ENCODE assay signal across 15 cellular contexts in genomic region chr17:8628172-8628571, GRCh38. TPM values are rescaled to one million over a fixed set of nuclear protein-coding genes. Genes with fewer than 3 reads are reported as not detected.
DNase-seq lines count a peak whose midpoint lies in the region; ATAC-seq, FAIRE-seq and TF ChIP-seq lines count a peak whose summit lies in the region.
"Had no signal": no experiment of that assay in that cellular context is flagged by ENCODE, and none has a peak within 500 bp of the region (broad histone marks: within the 10 kb centered on the region; RNA-seq: fewer than 3 reads in every experiment).

No MANE protein-coding gene starts in this region.

- H3K4me3 ChIP-seq in Loucy (ENCODE audit: low read length, poor library complexity, severe bottlenecking): peak overlapping the region; percentile 99
- H3K4me3 ChIP-seq in H1 (ENCODE audit: extremely low read depth in 1 of 4, insufficient read depth in 2 of 4, low read depth in 3 of 4, low read length in 4 of 4): peak overlapping the region; percentile 20 to 99 (median 66); a peak in 5 of 8 replicates

- no peaks in the 10 kb centered on the region for H3K79me1 ChIP-seq in H1 (ENCODE audit: low read depth, low read length)

- H2BK120ac ChIP-seq in H1 (replicated peaks; ENCODE audit: low read depth, low read length): no peak overlapping the region

- H2BK5ac ChIP-seq in H1 (ENCODE audit: low read depth, low read length): no peak overlapping the region

- H3K27ac ChIP-seq in H1 (ENCODE audit: low read depth, low read length): no peak overlapping the region

- H4K20me1 ChIP-seq in Loucy (ENCODE audit: insufficient read depth, low read length, poor library complexity, severe bottlenecking) (peaks cover 46% of the 10 kb centered on the region), H1 (replicated peaks in 1 of 2; ENCODE audit: control insufficient read depth in 1 of 2, insufficient read depth in 2 of 2, low read length in 2 of 2) (peaks cover 23 to 38% of the 10 kb centered on the region in 2 experiments)

- no peak for TF ChIP-seq RAD21 in H1 (IDR thresholded peaks at IDR 0.05 in 1 of 2, conservative IDR thresholded peaks at IDR 0.05 in 1 of 2; ENCODE audit: low read depth in 2 of 2, low read length in 2 of 2)

- no peak overlapping the region for H3K23ac ChIP-seq in H1 (ENCODE audit: insufficient read length)

- no peaks in the 10 kb centered on the region for H3K9me3 Mint-ChIP-seq in neural crest cell
- H3K9me3 Mint-ChIP-seq in stimulated activated naive CD8-positive, alpha-beta T cell treated with anti-CD3 and anti-CD28 coated beads, Interleukin-15, amount 100 ng/mL, for 72 hours: no peaks in the 10 kb centered on the region
- H3K9me3 Mint-ChIP-seq in activated CD4-positive, alpha-beta memory T cell treated with anti-CD3 and anti-CD28 coated beads for 36 hours: no peaks in the 10 kb centered on the region

- peaks cover 70% of the 10 kb centered on the region for H3K79me2 ChIP-seq in Loucy (ENCODE audit: insufficient read depth, low read length)
- H3K79me2 ChIP-seq in H1 (ENCODE audit: control insufficient read depth in 1 of 2, insufficient read depth in 2 of 2, low read length in 2 of 2): peaks cover 35 to 72% of the 10 kb centered on the region in 2 experiments

- no peak for TF ChIP-seq POLR2A in H1 (IDR thresholded peaks at IDR 0.05; ENCODE audit: control extremely low read depth in 1 of 2, low read depth in 2 of 2, low read length in 2 of 2)

- POLR2A ChIA-PET in H1 (lab: Charles Lee; ENCODE audit: partially characterized antibody): interaction anchor here (0.7 to 1.9 kb wide), 7 partner anchors 14 to 246 kb away, joined by 3 to 8 read pairs (median 3); no protein-coding TSS in a partner anchor
- POLR2A ChIA-PET in activated CD4-positive, alpha-beta memory T cell treated with anti-CD3 and anti-CD28 coated beads for 36 hours (lab: Charles Lee): no interaction called here

- H4K91ac ChIP-seq in H1 (replicated peaks; ENCODE audit: insufficient read length, low read length): no peak overlapping the region

- no peak overlapping the region for H3K18ac ChIP-seq in H1 (ENCODE audit: extremely low read depth, low read length)

- peak overlapping the region; percentile 95; the same call in 1 of the 2 replicates for H3K9ac ChIP-seq in ES-I3 (ENCODE audit: low read depth, low read length)
- peak overlapping the region; percentile 94 for H3K9ac ChIP-seq in Loucy (ENCODE audit: low read depth, low read length, poor library complexity, severe bottlenecking)
- H3K9ac ChIP-seq in H1 (replicated peaks in 1 of 4; ENCODE audit: extremely low read depth in 1 of 4, low read depth in 3 of 4, low read length in 3 of 4): peak overlapping the region in 2 of 4 experiments; percentile 39 to 40; a peak in 2 of 7 replicates

- H2AFZ ChIP-seq in Loucy (ENCODE audit: low read length) (no peak overlapping the region), H1 (ENCODE audit: low read length) (no peak overlapping the region)

- H3K36me3 Mint-ChIP-seq in neural crest cell (ENCODE audit: low read depth): peaks cover 4% of the 10 kb centered on the region
- peaks cover 1% of the 10 kb centered on the region for H3K36me3 Mint-ChIP-seq in activated CD4-positive, alpha-beta memory T cell treated with anti-CD3 and anti-CD28 coated beads for 36 hours

- no peaks in the 10 kb centered on the region for H3K9me2 ChIP-seq in Loucy (replicated peaks; ENCODE audit: low read depth, low read length)

- H2BK12ac ChIP-seq in H1 (ENCODE audit: low read depth, low read length): no peak overlapping the region

- H2AK5ac ChIP-seq in H1 (ENCODE audit: low read depth, low read length): no peak overlapping the region

- DNase-seq in H1 (ENCODE audit: low read depth in 1 of 2, low spot score in 2 of 2) (no peak), neural crest cell (ENCODE audit: low read depth, low spot score) (no peak), AG08396 (ENCODE audit: low spot score) (no peak)
- no peak for DNase-seq in stimulated activated naive CD8-positive, alpha-beta T cell treated with anti-CD3 and anti-CD28 coated beads, Interleukin-15, amount 100 ng/mL, for 72 hours
- DNase-seq in activated CD4-positive, alpha-beta memory T cell treated with anti-CD3 and anti-CD28 coated beads for 36 hours: no peak
- DNase-seq: activated CD4-positive, alpha-beta T cell treated with anti-CD3 and anti-CD28 coated beads for 1 hour; caudate nucleus; kidney glomerular epithelial cell; MM.1S; NCI-H524 treated with DMSO at 0.1 percent for 48 hours; nucleus accumbens; stimulated activated naive CD4-positive, alpha-beta T cell treated with Interleukin-2 at 50 U/mL for 16 hours had no signal

- no peak overlapping the region for H3K56ac ChIP-seq in H1 (replicated peaks; ENCODE audit: insufficient read length, low read depth, low read length)

- H3K27ac Mint-ChIP-seq in neural crest cell (ENCODE audit: unreplicated experiment): no peak overlapping the region
- no peak overlapping the region for H3K27ac Mint-ChIP-seq in stimulated activated naive CD8-positive, alpha-beta T cell treated with anti-CD3 and anti-CD28 coated beads, Interleukin-15, amount 100 ng/mL, for 72 hours
- H3K27ac Mint-ChIP-seq in activated CD4-positive, alpha-beta memory T cell treated with anti-CD3 and anti-CD28 coated beads for 36 hours: no peak overlapping the region

- 44% methylated on average over 2 of the region's 2 CpGs; no CpG with 5 or more reads in 1 of the 2 experiments for whole genome bisulfite sequencing in H1 (ENCODE audit: extremely low coverage in 1 of 2, insufficient coverage in 1 of 2, insufficient read length in 1 of 2, insufficient replicate concordance in 2 of 2, low coverage in 1 of 2, low lambda C conversion rate in 2 of 2, missing lambda C conversion rate in 1 of 2), 2 experiments

- no peak for ATAC-seq in stimulated activated naive CD8-positive, alpha-beta T cell treated with anti-CD3 and anti-CD28 coated beads, Interleukin-15, amount 100 ng/mL, for 72 hours
- no peak for ATAC-seq in GM18907 (IDR thresholded peaks at IDR 0.05; ENCODE audit: unreplicated experiment)

- peak overlapping the region; percentile 100 for H3K4me3 Mint-ChIP-seq in neural crest cell
- no peak overlapping the region for H3K4me3 Mint-ChIP-seq in stimulated activated naive CD8-positive, alpha-beta T cell treated with anti-CD3 and anti-CD28 coated beads, Interleukin-15, amount 100 ng/mL, for 72 hours
- no peak overlapping the region for H3K4me3 Mint-ChIP-seq in activated CD4-positive, alpha-beta memory T cell treated with anti-CD3 and anti-CD28 coated beads for 36 hours

- H2BK15ac ChIP-seq in H1 (ENCODE audit: low read length): no peak overlapping the region

- CTCF ChIA-PET in H1 (lab: Charles Lee; ENCODE audit: partially characterized antibody): interaction anchor here (0.7 to 1.6 kb wide), 2 partner anchors 16 to 105 kb away, joined by 3 to 4 read pairs; no protein-coding TSS in a partner anchor
- CTCF ChIA-PET in activated CD4-positive, alpha-beta memory T cell treated with anti-CD3 and anti-CD28 coated beads for 36 hours (lab: Charles Lee): interaction anchor here (0.9 kb wide), 1 partner anchor 217 kb away, joined by 3 read pairs; no protein-coding TSS in a partner anchor

- H3K27me3 Mint-ChIP-seq in neural crest cell (ENCODE audit: low read depth): no peaks in the 10 kb centered on the region
- peaks cover 69% of the 10 kb centered on the region for H3K27me3 Mint-ChIP-seq in stimulated activated naive CD8-positive, alpha-beta T cell treated with anti-CD3 and anti-CD28 coated beads, Interleukin-15, amount 100 ng/mL, for 72 hours
- H3K27me3 Mint-ChIP-seq in activated CD4-positive, alpha-beta memory T cell treated with anti-CD3 and anti-CD28 coated beads for 36 hours: peaks cover 34% of the 10 kb centered on the region

- H2BK20ac ChIP-seq in H1 (ENCODE audit: low read length): no peak overlapping the region

- no peak overlapping the region for H4K5ac ChIP-seq in H1 (ENCODE audit: insufficient read length, low read depth, low read length)

- no peak for TF ChIP-seq EP300 in H1 (IDR thresholded peaks at IDR 0.05; ENCODE audit: borderline replicate concordance in 1 of 2, low read depth in 2 of 2, low read length in 2 of 2)

- no peak for FAIRE-seq in H1 (lab: Jason Lieb, UNC)

- TF ChIP-seq CTCF in Loucy (conservative IDR thresholded peaks at IDR 0.05; ENCODE audit: low read length) (no peak), H1 (IDR thresholded peaks at IDR 0.05; ENCODE audit: control extremely low read depth in 1 of 3, insufficient read depth in 1 of 3, low read depth in 1 of 3, low read length in 3 of 3) (no peak), neural crest cell (conservative IDR thresholded peaks at IDR 0.05) (no peak)

- H3K14ac ChIP-seq in H1 (ENCODE audit: insufficient read length): no peak overlapping the region

- intact Hi-C loops in activated CD4-positive, alpha-beta memory T cell treated with anti-CD3 and anti-CD28 coated beads for 36 hours (cut with micrococcal nuclease): no loop called here

- H3K4ac ChIP-seq in H1 (replicated peaks; ENCODE audit: insufficient read length, low read depth, low read length): no peak overlapping the region

- peak overlapping the region; percentile 82 for H3K4me2 ChIP-seq in Loucy (ENCODE audit: low read depth, low read length, poor library complexity, severe bottlenecking)
- H3K4me2 ChIP-seq in H1 (ENCODE audit: insufficient read depth in 1 of 2, low read depth in 2 of 2, low read length in 2 of 2): peak overlapping the region; percentile 76 to 81

- H3K4me1 ChIP-seq in ES-I3 (ENCODE audit: insufficient read depth, low read length) (peaks cover 20% of the 10 kb centered on the region), Loucy (ENCODE audit: insufficient read depth, low read length, poor library complexity, severe bottlenecking) (peaks cover 32% of the 10 kb centered on the region), H1 (replicated peaks in 1 of 4; ENCODE audit: control insufficient read depth in 3 of 4, insufficient read depth in 4 of 4, low read length in 3 of 4) (peaks cover 6 to 14% (median 8%) of the 10 kb centered on the region in 4 experiments; a peak in 6 of 7 replicates)

- peaks cover 5% of the 10 kb centered on the region for H3K27me3 ChIP-seq in Loucy (ENCODE audit: insufficient read depth, low read length, poor library complexity, severe bottlenecking)
- H3K27me3 ChIP-seq in H1 (replicated peaks in 1 of 4; ENCODE audit: control insufficient read depth in 3 of 4, extremely low read depth in 1 of 4, insufficient read depth in 3 of 4, low read length in 3 of 4): no peaks in the 10 kb centered on the region

- no peak overlapping the region for H4K8ac ChIP-seq in H1 (ENCODE audit: extremely low read depth, insufficient read depth, low read length)

- H3K23me2 ChIP-seq in H1 (ENCODE audit: low read depth, low read length): peaks cover 6% of the 10 kb centered on the region; the same call in 1 of the 2 replicates

- H3K36me3 ChIP-seq in ES-I3 (ENCODE audit: insufficient read depth, low read length) (no peaks in the 10 kb centered on the region), Loucy (ENCODE audit: insufficient read depth, low read length) (no peaks in the 10 kb centered on the region), H1 (ENCODE audit: control insufficient read depth in 2 of 4, insufficient read depth in 4 of 4, low read length in 3 of 4) (peaks cover 0 to 3% (median under 1%) of the 10 kb centered on the region in 4 experiments; a peak in 3 of 8 replicates)

- H3K9me3 ChIP-seq in ES-I3 (ENCODE audit: control insufficient read depth, insufficient read depth, low read length) (no peaks in the 10 kb centered on the region), Loucy (ENCODE audit: insufficient read depth, low read depth, low read length) (no peaks in the 10 kb centered on the region), H1 (ENCODE audit: insufficient read depth in 2 of 2, low read depth in 1 of 2, low read length in 1 of 2) (no peaks in the 10 kb centered on the region)

- peaks cover 44% of the 10 kb centered on the region for H3K4me1 Mint-ChIP-seq in neural crest cell
- H3K4me1 Mint-ChIP-seq in stimulated activated naive CD8-positive, alpha-beta T cell treated with anti-CD3 and anti-CD28 coated beads, Interleukin-15, amount 100 ng/mL, for 72 hours: peaks cover 34% of the 10 kb centered on the region
- peaks cover 7% of the 10 kb centered on the region for H3K4me1 Mint-ChIP-seq in activated CD4-positive, alpha-beta memory T cell treated with anti-CD3 and anti-CD28 coated beads for 36 hours (ENCODE audit: low read depth)

- H3F3A ChIP-seq in Loucy (ENCODE audit: low read depth): no peaks in the 10 kb centered on the region

RNA-seq across cellular contexts. Expression of gene MYH10, which starts 2.4 kb away (rescaled TPM):
- 283 and 289 TPM in 2 replicates for total RNA-seq in H1 (2021; fragmentation: NEBNext Ultra II Directional; extraction: Animal tissue kit (Norgen Biotek cat#: 25700))
- polyA plus RNA-seq in H1 (2011; rRNA removed): 64.1 and 80.8 TPM in 2 replicates
- polyA plus RNA-seq in H1 (2011; cell fraction: cytosol; rRNA removed): 116 TPM
- polyA plus RNA-seq in H1 (2011; cell fraction: nucleus; rRNA removed): 381 TPM
- polyA plus RNA-seq in H1 (2012, experiment 1 of 2): 156 to 205 TPM (median 187 TPM) in 4 replicates
- 7.9 TPM for polyA plus RNA-seq in H1 (2012, experiment 2 of 2)
- polyA plus RNA-seq in H1 (2013, experiment 1 of 2): 95.2 TPM
- 86.2 TPM for polyA plus RNA-seq in H1 (2013, experiment 2 of 2)
- polyA minus RNA-seq in H1 (2011; rRNA and poly(A)+ RNA removed): 161 and 239 TPM in 2 replicates
- 157 TPM for polyA minus RNA-seq in H1 (2011; cell fraction: cytosol; rRNA and poly(A)+ RNA removed)
- 250 TPM for polyA minus RNA-seq in H1 (2011; cell fraction: nucleus; rRNA and poly(A)+ RNA removed)
- 270 and 273 TPM in 2 replicates for total RNA-seq in neural crest cell
- total RNA-seq in activated CD4-positive, alpha-beta memory T cell treated with anti-CD3 and anti-CD28 coated beads for 36 hours: 10 to 100 TPM; 15.6 to 20.6 TPM

Comparison
In these comparisons a context has a peak if more than half of its experiments do, and no peak if none do; other contexts are left out.
1. RNA of gene MYH10, which starts 2.4 kb away (total RNA-seq): 283 to 289 TPM in H1 and 270 to 273 TPM in neural crest cell; 15.6 to 20.6 TPM in activated CD4-positive, alpha-beta memory T cell treated with anti-CD3 and anti-CD28 coated beads for 36 hours; every median in the first group is over 10 times any median in the second.